1 cellular context compared by ENCODE assay signal in genomic region chr12:114405449-114406271, GRCh38.
TF ChIP-seq lines count a peak whose summit lies in the region.

Gene TBX5 (minus strand): TSS chr12:114406144. CDS start chr12:114403898, 2,246 bp downstream.

TF ChIP-seq in SK-N-SH, 30 proteins besides CTCF, POLR2A, EP300 and RAD21 (continued from another document):
- TF ChIP-seq, protein P1, sequence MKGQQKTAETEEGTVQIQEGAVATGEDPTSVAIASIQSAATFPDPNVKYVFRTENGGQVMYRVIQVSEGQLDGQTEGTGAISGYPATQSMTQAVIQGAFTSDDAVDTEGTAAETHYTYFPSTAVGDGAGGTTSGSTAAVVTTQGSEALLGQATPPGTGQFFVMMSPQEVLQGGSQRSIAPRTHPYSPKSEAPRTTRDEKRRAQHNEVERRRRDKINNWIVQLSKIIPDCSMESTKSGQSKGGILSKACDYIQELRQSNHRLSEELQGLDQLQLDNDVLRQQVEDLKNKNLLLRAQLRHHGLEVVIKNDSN (IDR thresholded peaks at IDR 0.05; ENCODE audit: borderline replicate concordance, low read depth) = no peak
- TF ChIP-seq TAF1 (IDR thresholded peaks at IDR 0.05; ENCODE audit: borderline replicate concordance, low read depth, low read length) (no peak), JUND (IDR thresholded peaks at IDR 0.05) (no peak), EZH2phosphoT487 (IDR thresholded peaks at IDR 0.05; ENCODE audit: borderline replicate concordance, low read depth) (no peak)
